ENCODE assay signal across 18 cellular contexts in genomic region chr7:47813614-47814260, GRCh38.
DNase-seq lines count a peak whose midpoint lies in the region; ATAC-seq and TF ChIP-seq lines count a peak whose summit lies in the region.
"Had no signal": no experiment of that assay in that cellular context is flagged by ENCODE, and none has a peak within 500 bp of the region (broad histone marks: within the 10 kb centered on the region; RNA-seq: fewer than 3 reads in every experiment).

No MANE protein-coding gene starts in this region.

- TF ChIP-seq CTCF in spleen (IDR thresholded peaks at IDR 0.05 in 8 of 11, conservative IDR thresholded peaks at IDR 0.05 in 3 of 11), result no peak

- H3K79me2 ChIP-seq in Karpas-422 (ENCODE audit: low read length), result no peaks in the 10 kb centered on the region

- H3K9me3 ChIP-seq in Karpas-422 (ENCODE audit: low read length), result no peaks in the 10 kb centered on the region
- no peaks in the 10 kb centered on the region for H3K9me3 ChIP-seq in spleen

- H3K9me2 ChIP-seq in Karpas-422 (replicated peaks; ENCODE audit: insufficient read depth, low read length), result no peaks in the 10 kb centered on the region

- ATAC-seq in Right ventricle myocardium inferior (peak; percentile 50), left colon (peak; percentile 64), HG02840 (IDR thresholded peaks at IDR 0.05; ENCODE audit: low FRiP score, unreplicated experiment) (no peak)

- H2AFZ ChIP-seq in Karpas-422 (ENCODE audit: low read length), result no peak overlapping the region

- H4K20me1 ChIP-seq in Karpas-422 (ENCODE audit: insufficient read depth, low read depth, low read length), result no peaks in the 10 kb centered on the region

- TF ChIP-seq POLR2A in spleen (IDR thresholded peaks at IDR 0.05), result no peak

- H3K27ac ChIP-seq in Karpas-422 (ENCODE audit: low read length), result peak overlapping the region; percentile 37
- H3K27ac ChIP-seq in spleen, result no peak overlapping the region
- H3K27ac ChIP-seq: KMS-11 had no signal

- no peak overlapping the region for H3K27ac Mint-ChIP-seq in activated T-cell treated with anti-CD3 and anti-CD28 coated beads, Interleukin-2, amount 50 U/mL, for 24 hours
- H3K27ac Mint-ChIP-seq: B cell; CD4-positive, alpha-beta T cell had no signal

- H3K4me3 ChIP-seq in Karpas-422 (ENCODE audit: low read length) (no peak overlapping the region), spleen (no peak overlapping the region)

- H3K36me3 ChIP-seq in Karpas-422 (ENCODE audit: insufficient read depth, low read length) (no peaks in the 10 kb centered on the region), spleen (no peaks in the 10 kb centered on the region)

- DNase-seq in Right ventricle myocardium inferior (ENCODE audit: missing footprints) (no peak), cardiac septum (ENCODE audit: low spot score) (no peak), Karpas-422 (peak; percentile 40), left colon (no peak), spleen (peak; percentile 56), H4 (ENCODE audit: low spot score) (no peak)
- DNase-seq in activated T-cell treated with anti-CD3 and anti-CD28 coated beads, Interleukin-2, amount 50 U/mL, for 24 hours, result no peak
- DNase-seq: CD4-positive, alpha-beta T cell; COR-L47; DMS79; NCI-H1105 treated with DMSO at 0.1 percent for 48 hours; NCI-H2081; NCI-H2171 treated with DMSO at 0.1 percent for 48 hours; NCI-H524 treated with DMSO at 0.1 percent for 48 hours; NCI-H82 had no signal

- no peak overlapping the region for H3K4me3 Mint-ChIP-seq in activated T-cell treated with anti-CD3 and anti-CD28 coated beads, Interleukin-2, amount 50 U/mL, for 24 hours
- H3K4me3 Mint-ChIP-seq: B cell; CD4-positive, alpha-beta T cell had no signal

- H3K4me2 ChIP-seq in Karpas-422 (ENCODE audit: low read depth, low read length, poor library complexity, severe bottlenecking), result no peak overlapping the region
- H3K4me2 ChIP-seq: KMS-11 had no signal

- H3K27me3 Mint-ChIP-seq in activated T-cell treated with anti-CD3 and anti-CD28 coated beads, Interleukin-2, amount 50 U/mL, for 24 hours, result no peaks in the 10 kb centered on the region
- H3K27me3 Mint-ChIP-seq: B cell; CD4-positive, alpha-beta T cell had no signal

- H3K4me1 ChIP-seq in Karpas-422 (ENCODE audit: low read length), result peaks cover 68% of the 10 kb centered on the region
- peaks cover 0 to 52% (median 12%) of the 10 kb centered on the region in 6 donors for H3K4me1 ChIP-seq in spleen

- WGBS in spleen, 5 donors, result 54 to 70% (median 67%) methylated on average over 10 of the region's 10 CpGs

- H3K27me3 ChIP-seq in Karpas-422 (ENCODE audit: low read length) (no peaks in the 10 kb centered on the region), spleen (replicated peaks in 1 of 7) (no peaks in the 10 kb centered on the region)

- intact Hi-C loops in Right ventricle myocardium inferior (cut with DNase I), result loop anchor here (10.0 kb wide), 1 partner anchor 239 kb away; no protein-coding TSS in a partner anchor
- intact Hi-C loops in cardiac septum (cut with DNase I), result no loop called here
- intact Hi-C loops in left colon (cut with DNase I, micrococcal nuclease), result loop anchor here in 1 of 2 donors (10.0 kb wide), 1 partner anchor 379 kb away; no protein-coding TSS in a partner anchor
- intact Hi-C loops in spleen (cut with DNase I; ENCODE audit: low total_unique reads), result no loop called here

- H3K9ac ChIP-seq in Karpas-422 (ENCODE audit: low read length), result no peak overlapping the region
- H3K9ac ChIP-seq: KMS-11 had no signal

- no peaks in the 10 kb centered on the region for H3K4me1 Mint-ChIP-seq in activated T-cell treated with anti-CD3 and anti-CD28 coated beads, Interleukin-2, amount 50 U/mL, for 24 hours (ENCODE audit: low read depth)

- no peaks in the 10 kb centered on the region for H3K36me3 Mint-ChIP-seq in activated T-cell treated with anti-CD3 and anti-CD28 coated beads, Interleukin-2, amount 50 U/mL, for 24 hours (ENCODE audit: low read depth)

- H3K9me3 Mint-ChIP-seq in activated T-cell treated with anti-CD3 and anti-CD28 coated beads, Interleukin-2, amount 50 U/mL, for 24 hours, result no peaks in the 10 kb centered on the region
- H3K9me3 Mint-ChIP-seq: CD4-positive, alpha-beta T cell had no signal

Comparison
In these comparisons a context has a peak if more than half of its experiments do, and no peak if none do; other contexts are left out.
1. DNase-seq: peak in Karpas-422 (single experiment) and spleen (single experiment); none in Right ventricle myocardium inferior (single experiment), cardiac septum (single experiment), left colon (0 of 2), H4 (single experiment) and activated T-cell treated with anti-CD3 and anti-CD28 coated beads, Interleukin-2, amount 50 U/mL, for 24 hours (single experiment).